In genomic region chr7:82592416-82592815, GRCh38 we compare ENCODE assay signal across 11 cellular contexts.
"Had no signal": no experiment of that assay in that cellular context is flagged by ENCODE, and none has a peak within 500 bp of the region (broad histone marks: within the 10 kb centered on the region; RNA-seq: fewer than 3 reads in every experiment).

No MANE protein-coding gene starts in this region.

- H3K9me3 Mint-ChIP-seq: GM23338, HFFc6 had no signal

- H3K9ac ChIP-seq: GM23248 had no signal

- H2AFZ ChIP-seq: GM23248, GM23338 had no signal

- DNase-seq: GM23248, GOT3, H7, H9, HCEC 1CT, HFFc6 had no signal

- ATAC-seq: GM23338, HCT116 had no signal

- H3K27ac Mint-ChIP-seq: GM23338, HFFc6 had no signal

- H3K4me3 Mint-ChIP-seq: GM23338, H9, HFFc6 had no signal

- H3K36me3 ChIP-seq: HAP-1 had no signal

- H3K9me3 ChIP-seq: HAP-1 had no signal

- H3K4me3 ChIP-seq: GM23248, GM23338, HAP-1 had no signal

- H3K27ac ChIP-seq: GM23248 had no signal

- H3K4me1 ChIP-seq: HAP-1 had no signal

- FAIRE-seq: H1, H54 had no signal

- H3K4me2 ChIP-seq: GM23338 had no signal
